Comparison of ENCODE assay signal across 13 cellular contexts in the genomic region with DNA sequence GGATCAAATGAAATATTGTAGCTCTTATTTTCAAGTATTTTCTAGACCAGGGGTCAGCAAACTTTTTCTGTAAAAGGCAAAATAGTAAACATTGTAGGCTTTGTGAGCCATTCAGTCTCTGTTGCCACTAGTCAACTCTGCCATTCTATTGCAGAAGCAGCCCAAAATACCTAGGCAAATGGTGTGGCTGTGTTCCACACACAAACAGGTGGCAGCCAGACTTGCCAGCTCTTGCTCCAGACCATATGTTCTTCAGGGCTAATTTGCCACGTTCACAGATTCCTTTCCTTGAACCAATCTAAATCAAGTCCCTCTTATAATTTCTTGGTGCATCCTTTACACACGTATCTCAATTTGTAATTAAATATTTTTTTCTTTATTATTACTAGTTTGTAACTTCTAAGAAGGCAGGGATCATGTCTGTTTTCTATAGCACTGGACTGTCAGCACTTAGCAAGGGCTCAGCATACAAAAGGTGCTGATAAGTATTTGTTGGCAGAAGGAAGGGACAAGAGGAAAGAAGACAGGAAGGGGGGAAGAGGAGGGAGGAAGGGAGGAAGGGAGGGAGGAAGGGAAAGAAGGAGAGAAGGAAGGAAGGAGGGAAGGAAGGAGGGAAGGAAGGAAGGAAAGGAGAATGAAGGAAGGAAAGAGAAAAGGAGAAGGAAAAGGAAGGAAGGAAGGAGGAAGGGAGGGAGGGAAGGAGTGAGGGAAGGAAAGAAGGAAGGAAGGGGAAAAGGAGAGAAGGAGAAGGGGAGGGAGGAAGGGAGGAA.
DNase-seq lines count a peak whose midpoint lies in the region; ATAC-seq, FAIRE-seq and TF ChIP-seq lines count a peak whose summit lies in the region.
"Had no signal": no experiment of that assay in that cellular context is flagged by ENCODE, and none has a peak within 500 bp of the region (broad histone marks: within the 10 kb centered on the region; RNA-seq: fewer than 3 reads in every experiment).

No MANE protein-coding gene starts in this region.

- H3K9ac ChIP-seq in K562 (ENCODE audit: insufficient read depth in 1 of 2, low read depth in 2 of 2, low read length in 2 of 2) (no peak overlapping the region), neural progenitor cell (no peak overlapping the region)

- TF ChIP-seq POLR2A in K562 (conservative IDR thresholded peaks at IDR 0.05): no peak

- H3K27ac Mint-ChIP-seq in CD4-positive, alpha-beta memory T cell: peak overlapping the region in 6 of 7 donors; percentile 45 to 73 (median 57)
- no peak overlapping the region for H3K27ac Mint-ChIP-seq in neural progenitor cell
- H3K27ac Mint-ChIP-seq: activated naive CD8-positive, alpha-beta T cell had no signal

- FAIRE-seq in K562 (lab: Jason Lieb, UNC): no peak

- no peaks in the 10 kb centered on the region for H3K27me3 ChIP-seq in CD4-positive, alpha-beta memory T cell (ENCODE audit: insufficient read depth, low read length)
- H3K27me3 ChIP-seq in K562 (ENCODE audit: control insufficient read depth in 2 of 2, insufficient read depth in 2 of 2, low read length in 2 of 2) (no peaks in the 10 kb centered on the region), SJCRH30 (no peaks in the 10 kb centered on the region), brain microvascular endothelial cell (replicated peaks) (no peaks in the 10 kb centered on the region), neural progenitor cell (no peaks in the 10 kb centered on the region)
- H3K27me3 ChIP-seq: suprapubic skin had no signal

- CTCF ChIA-PET in CD4-positive, alpha-beta memory T cell (lab: Charles Lee; ENCODE audit: partially characterized antibody): interaction anchor here (1.2 kb wide), 1 partner anchor 32 kb away, joined by 3 read pairs; no protein-coding TSS in a partner anchor
- CTCF ChIA-PET in K562 (lab: Yijun Ruan, JAX; ENCODE audit: low intra/inter-chr PET ratio): no interaction called here

- no peak overlapping the region for H3K27ac ChIP-seq in CD4-positive, alpha-beta memory T cell (ENCODE audit: low read depth, low read length)
- H3K27ac ChIP-seq in K562 (ENCODE audit: extremely low read depth, low read depth, low read length): no peak overlapping the region
- H3K27ac ChIP-seq in SJCRH30: no peak overlapping the region
- no peak overlapping the region for H3K27ac ChIP-seq in brain microvascular endothelial cell
- H3K27ac ChIP-seq in neural progenitor cell: no peak overlapping the region
- H3K27ac ChIP-seq: lower lobe of right lung, suprapubic skin had no signal

- H3K36me3 ChIP-seq in CD4-positive, alpha-beta memory T cell (ENCODE audit: insufficient read depth, low read length): no peaks in the 10 kb centered on the region
- H3K36me3 ChIP-seq in K562 (ENCODE audit: control insufficient read depth, insufficient read depth, low read length) (no peaks in the 10 kb centered on the region), SJCRH30 (no peaks in the 10 kb centered on the region), brain microvascular endothelial cell (replicated peaks) (no peaks in the 10 kb centered on the region), neural progenitor cell (no peaks in the 10 kb centered on the region)
- H3K36me3 ChIP-seq: lower lobe of right lung, suprapubic skin had no signal

- 21% methylated on average over 2 of the region's 2 CpGs for WGBS in K562 (ENCODE audit: insufficient coverage, low coverage, missing lambda C conversion rate)

- no TSS peak for BruUV-seq in K562 (replicated peaks; lab: Mats Ljungman, UMichigan)

- H3F3A ChIP-seq in neural progenitor cell (ENCODE audit: low read depth): no peaks in the 10 kb centered on the region

- POLR2A ChIA-PET in CD4-positive, alpha-beta memory T cell (lab: Charles Lee; ENCODE audit: partially characterized antibody): interaction anchor here (0.7 to 1.3 kb wide), 2 partner anchors 9 to 47 kb away, joined by 3 read pairs; no protein-coding TSS in a partner anchor
- POLR2A ChIA-PET in K562 (lab: Yijun Ruan, JAX): interaction anchor here (0.6 kb wide), 1 partner anchor 30 kb away, joined by 3 read pairs; no protein-coding TSS in a partner anchor

- H3K9me3 Mint-ChIP-seq in CD4-positive, alpha-beta memory T cell: no peaks in the 10 kb centered on the region
- H3K9me3 Mint-ChIP-seq in neural progenitor cell: no peaks in the 10 kb centered on the region

- TF ChIP-seq EP300 in K562 (IDR thresholded peaks at IDR 0.05; ENCODE audit: low read length): no peak

- in situ Hi-C loops in K562 (cut with MboI) (no loop called here), brain microvascular endothelial cell (cut with HindIII; ENCODE audit: low pct_ligation_motif_present, low sequenced_read_pairs) (no loop called here)

- H3K4me1 ChIP-seq in CD4-positive, alpha-beta memory T cell (ENCODE audit: insufficient read depth, low read length): peaks cover 12% of the 10 kb centered on the region
- H3K4me1 ChIP-seq in K562 (replicated peaks in 1 of 2; ENCODE audit: control insufficient read depth in 2 of 2, insufficient read depth in 2 of 2, low read length in 2 of 2) (no peaks in the 10 kb centered on the region), SJCRH30 (no peaks in the 10 kb centered on the region; the same call in 1 of the 2 replicates), neural progenitor cell (no peaks in the 10 kb centered on the region)
- H3K4me1 ChIP-seq: lower lobe of right lung had no signal

- TF ChIP-seq CTCF in K562 (IDR thresholded peaks at IDR 0.05 in 2 of 3, conservative IDR thresholded peaks at IDR 0.05 in 1 of 3; ENCODE audit: insufficient read depth in 2 of 3, low read depth in 1 of 3, low read length in 3 of 3) (no peak), brain microvascular endothelial cell (IDR thresholded peaks at IDR 0.05; ENCODE audit: low read depth, low read length, missing control alignments) (no peak), neural progenitor cell (IDR thresholded peaks at IDR 0.05) (no peak)

- H3K27me3 Mint-ChIP-seq in CD4-positive, alpha-beta memory T cell: no peaks in the 10 kb centered on the region
- no peaks in the 10 kb centered on the region for H3K27me3 Mint-ChIP-seq in neural progenitor cell (ENCODE audit: insufficient read depth, low read depth)
- H3K27me3 Mint-ChIP-seq: activated naive CD8-positive, alpha-beta T cell had no signal

- intact Hi-C loops in CD4-positive, alpha-beta memory T cell (cut with micrococcal nuclease): loop anchor here (10.0 kb wide), 1 partner anchor 106 kb away; a partner anchor contains a TSS
- intact Hi-C loops in K562 (cut with micrococcal nuclease): no loop called here

- no peak for TF ChIP-seq RAD21 in K562 (CRISPR knock-in tag; conservative IDR thresholded peaks at IDR 0.05 in 1 of 2, IDR thresholded peaks at IDR 0.05 in 1 of 2)

- H3K9me3 ChIP-seq in CD4-positive, alpha-beta memory T cell (ENCODE audit: control insufficient read depth in 1 of 2, low read length in 2 of 2): no peaks in the 10 kb centered on the region
- H3K9me3 ChIP-seq in K562 (replicated peaks; ENCODE audit: control insufficient read depth, insufficient read depth, low read depth, low read length) (no peaks in the 10 kb centered on the region), SJCRH30 (replicated peaks) (no peaks in the 10 kb centered on the region), neural progenitor cell (ENCODE audit: low read depth) (no peaks in the 10 kb centered on the region)
- H3K9me3 ChIP-seq: lower lobe of right lung, suprapubic skin had no signal

- no peak for DNase-seq in CD4-positive, alpha-beta memory T cell
- DNase-seq in K562 (ENCODE audit: extremely low read depth in 1 of 4, low spot score in 3 of 4) (no peak), SJCRH30 (no peak), brain microvascular endothelial cell (no peak), neural progenitor cell (ENCODE audit: low spot score) (no peak)
- DNase-seq in activated naive CD4-positive, alpha-beta T cell (lab: John Stamatoyannopoulos, UW): no peak
- DNase-seq: lower lobe of right lung, T1000 had no signal

- no peaks in the 10 kb centered on the region for H3K9me1 ChIP-seq in K562 (ENCODE audit: control insufficient read depth, insufficient read depth, low read length)

- H3K4me3 Mint-ChIP-seq in CD4-positive, alpha-beta memory T cell: no peak overlapping the region
- H3K4me3 Mint-ChIP-seq in neural progenitor cell: no peak overlapping the region
- H3K4me3 Mint-ChIP-seq: activated naive CD8-positive, alpha-beta T cell had no signal

- H3K4me1 Mint-ChIP-seq in CD4-positive, alpha-beta memory T cell: peaks cover 9 to 23% (median 14%) of the 10 kb centered on the region in 4 donors
- H3K4me1 Mint-ChIP-seq in neural progenitor cell: no peaks in the 10 kb centered on the region

- H2AFZ ChIP-seq in K562 (ENCODE audit: low read depth, low read length): no peak overlapping the region
- H2AFZ ChIP-seq in neural progenitor cell (replicated peaks): no peak overlapping the region

- peaks cover 11 to 12% of the 10 kb centered on the region in 2 donors for H3K36me3 Mint-ChIP-seq in CD4-positive, alpha-beta memory T cell
- H3K36me3 Mint-ChIP-seq in neural progenitor cell: no peaks in the 10 kb centered on the region

- no peaks in the 10 kb centered on the region for H3K79me2 ChIP-seq in K562 (ENCODE audit: control insufficient read depth, insufficient read depth, low read length)
- H3K79me2 ChIP-seq in neural progenitor cell (ENCODE audit: low read depth): no peaks in the 10 kb centered on the region

- peak; percentile 81 for ATAC-seq in GM19397 (IDR thresholded peaks at IDR 0.05; ENCODE audit: unreplicated experiment)
- ATAC-seq in HG03135 (IDR thresholded peaks at IDR 0.05; ENCODE audit: unreplicated experiment): peak; percentile 75
- peak; percentile 18 for ATAC-seq in K562
- ATAC-seq: lower lobe of right lung had no signal

- H3K4me3 ChIP-seq in CD4-positive, alpha-beta memory T cell (ENCODE audit: low read length in 2 of 2): no peak overlapping the region
- no peak overlapping the region for H3K4me3 ChIP-seq in K562
- H3K4me3 ChIP-seq in SJCRH30: no peak overlapping the region
- H3K4me3 ChIP-seq in brain microvascular endothelial cell (ENCODE audit: low read depth, low read length): no peak overlapping the region
- no peak overlapping the region for H3K4me3 ChIP-seq in neural progenitor cell
- H3K4me3 ChIP-seq: lower lobe of right lung, skin epidermis, suprapubic skin had no signal

- H4K20me1 ChIP-seq in K562 (replicated peaks; ENCODE audit: control insufficient read depth, insufficient read depth, low read length) (no peaks in the 10 kb centered on the region), neural progenitor cell (ENCODE audit: low read depth) (no peaks in the 10 kb centered on the region)

- H3K4me2 ChIP-seq in K562 (ENCODE audit: insufficient read depth, low read length): no peak overlapping the region
- no peak overlapping the region for H3K4me2 ChIP-seq in neural progenitor cell

TF ChIP-seq in K562, 482 proteins besides CTCF, POLR2A, EP300 and RAD21 (continues in another document):
- no peak for TF ChIP-seq ZNF77 (CRISPR knock-in tag; IDR thresholded peaks at IDR 0.05)
- TF ChIP-seq SUPT5H (IDR thresholded peaks at IDR 0.05): peak; percentile 48; the same call in 1 of the 2 replicates

Comparison
In these comparisons a context has a peak if more than half of its experiments do, and no peak if none do; other contexts are left out.
1. ATAC-seq: peak in every context shown above with its lines; median percentile 81 in GM19397; 75 in HG03135; 18 in K562.